In the genomic region with DNA sequence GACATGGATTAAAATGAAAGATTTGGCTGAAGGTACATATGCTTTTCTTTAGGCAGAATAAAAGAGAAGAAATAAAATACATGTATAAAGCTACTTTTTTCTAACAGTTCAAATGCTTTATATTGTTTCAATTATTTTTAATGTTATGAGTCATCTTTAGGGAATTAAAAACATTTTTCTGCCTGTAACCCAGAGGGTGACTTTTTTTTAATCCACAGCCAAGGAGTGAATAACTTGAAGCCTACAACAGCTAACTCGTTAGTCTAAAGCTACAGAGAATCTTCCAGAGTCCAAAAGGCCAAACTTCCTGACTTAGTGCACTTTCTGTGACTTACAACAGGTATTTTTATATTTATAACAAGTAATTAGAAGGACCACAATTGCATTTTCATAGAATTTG, we compare ENCODE assay signal across 20 cellular contexts.
DNase-seq lines count a peak whose midpoint lies in the region; ATAC-seq and TF ChIP-seq lines count a peak whose summit lies in the region.
"Had no signal": no experiment of that assay in that cellular context is flagged by ENCODE, and none has a peak within 500 bp of the region (broad histone marks: within the 10 kb centered on the region; RNA-seq: fewer than 3 reads in every experiment).

No MANE protein-coding gene starts in this region.

- H3K9ac ChIP-seq in MM.1S (ENCODE audit: low read length), result no peak overlapping the region
- H3K9ac ChIP-seq: BLaER1, KMS-11 had no signal

- H3K27me3 Mint-ChIP-seq in activated CD4-positive, alpha-beta T cell treated with anti-CD3 and anti-CD28 coated beads, Interleukin-2, amount 10 ng/mL, durations not matched to agents 7 days and 5 days, result peaks cover 5% of the 10 kb centered on the region

- H3K36me3 ChIP-seq in MM.1S (replicated peaks; ENCODE audit: insufficient read depth, low read length), result no peaks in the 10 kb centered on the region
- H3K36me3 ChIP-seq: BLaER1, tibial artery, WERI-Rb-1 had no signal

- ATAC-seq in HG03097 (IDR thresholded peaks at IDR 0.05; ENCODE audit: low FRiP score, unreplicated experiment), result no peak
- ATAC-seq: right cardiac atrium had no signal

- CTCF ChIA-PET in activated CD4-positive, alpha-beta T cell treated with anti-CD3 and anti-CD28 coated beads, Interleukin-2, amount 10 ng/mL, durations not matched to agents 7 days and 5 days (lab: Charles Lee), result interaction anchor here (0.6 kb wide), 1 partner anchor 46 kb away, joined by 3 read pairs; no protein-coding TSS in a partner anchor

- H3K27ac Mint-ChIP-seq in activated CD4-positive, alpha-beta T cell treated with anti-CD3 and anti-CD28 coated beads, Interleukin-2, amount 10 ng/mL, durations not matched to agents 7 days and 5 days, result no peak overlapping the region

- H3F3A ChIP-seq in MM.1S (ENCODE audit: insufficient read depth, low read length), result no peaks in the 10 kb centered on the region

- no peaks in the 10 kb centered on the region for H3K4me1 Mint-ChIP-seq in activated CD4-positive, alpha-beta T cell treated with anti-CD3 and anti-CD28 coated beads, Interleukin-2, amount 10 ng/mL, durations not matched to agents 7 days and 5 days
- H3K4me1 Mint-ChIP-seq: neural crest cell had no signal

- POLR2A ChIA-PET in activated CD4-positive, alpha-beta T cell treated with anti-CD3 and anti-CD28 coated beads, Interleukin-2, amount 10 ng/mL, durations not matched to agents 7 days and 5 days (lab: Charles Lee), result no interaction called here

- no peak overlapping the region for H2AFZ ChIP-seq in MM.1S (ENCODE audit: low read length)

- H3K27ac ChIP-seq in MM.1S (ENCODE audit: low read length), result no peak overlapping the region
- H3K27ac ChIP-seq: BLaER1, KMS-11, WERI-Rb-1 had no signal

- H3K9me3 Mint-ChIP-seq in activated CD4-positive, alpha-beta T cell treated with anti-CD3 and anti-CD28 coated beads, Interleukin-2, amount 10 ng/mL, durations not matched to agents 7 days and 5 days, result no peaks in the 10 kb centered on the region

- H3K4me2 ChIP-seq in MM.1S (ENCODE audit: low read depth, low read length), result no peak overlapping the region
- H3K4me2 ChIP-seq: BLaER1, KMS-11 had no signal

- no peak overlapping the region for H3K4me3 Mint-ChIP-seq in activated CD4-positive, alpha-beta T cell treated with anti-CD3 and anti-CD28 coated beads, Interleukin-2, amount 10 ng/mL, durations not matched to agents 7 days and 5 days
- H3K4me3 Mint-ChIP-seq: brain, neural crest cell had no signal

- H3K36me3 Mint-ChIP-seq in activated CD4-positive, alpha-beta T cell treated with anti-CD3 and anti-CD28 coated beads, Interleukin-2, amount 10 ng/mL, durations not matched to agents 7 days and 5 days (ENCODE audit: low read depth), result no peaks in the 10 kb centered on the region
- H3K36me3 Mint-ChIP-seq: brain had no signal

- H3K9me2 ChIP-seq in MM.1S (replicated peaks; ENCODE audit: insufficient read depth, low read length), result no peaks in the 10 kb centered on the region

- H3K4me3 ChIP-seq in MM.1S (ENCODE audit: low read length), result no peak overlapping the region
- H3K4me3 ChIP-seq: BLaER1, tibial artery had no signal

- no peaks in the 10 kb centered on the region for H3K9me3 ChIP-seq in MM.1S (replicated peaks; ENCODE audit: insufficient read depth, low read length)
- H3K9me3 ChIP-seq: BLaER1, tibial artery had no signal

- no peaks in the 10 kb centered on the region for H4K20me1 ChIP-seq in MM.1S (ENCODE audit: insufficient read depth, low read length)
- H4K20me1 ChIP-seq: BLaER1 had no signal

- no peak for TF ChIP-seq CTCF in AG09319 (IDR thresholded peaks at IDR 0.05; ENCODE audit: low read depth, low read length)
- TF ChIP-seq CTCF in MM.1S (IDR thresholded peaks at IDR 0.05; ENCODE audit: low read length), result no peak

- no peaks in the 10 kb centered on the region for H3K27me3 ChIP-seq in MM.1S (replicated peaks; ENCODE audit: insufficient read depth, low read length)
- H3K27me3 ChIP-seq: BLaER1, tibial artery had no signal

- DNase-seq in AG09319 (ENCODE audit: extremely low read depth, low read depth) (peak; percentile 3), M059J (ENCODE audit: low read depth) (peak; percentile 78), dedifferentiated amniotic fluid mesenchymal stem cell (ENCODE audit: extremely low spot score) (peak; percentile 44), non-pigmented ciliary epithelial cell (ENCODE audit: low read depth) (peak; percentile 30), MM.1S (no peak)
- no peak for DNase-seq in activated CD4-positive, alpha-beta T cell treated with anti-CD3 and anti-CD28 coated beads, Interleukin-2, amount 10 ng/mL, durations not matched to agents 7 days and 5 days
- DNase-seq in stimulated activated naive CD4-positive, alpha-beta T cell treated with Interleukin-2 at 50 U/mL for 16 hours (lab: John Stamatoyannopoulos, UW), result no peak
- DNase-seq: activated effector memory CD4-positive, alpha-beta T cell treated with anti-CD3 and anti-CD28 coated beads, Interleukin-2, amount 50 U/mL, for 16 hours; effector CD4-positive, alpha-beta T cell; NCI-H1694; NCI-H446 treated with DMSO at 0.1 percent for 48 hours; right cardiac atrium; stimulated activated CD4-positive, alpha-beta T cell treated with anti-CD3 and anti-CD28 coated beads, Interleukin-4, amount 100 ng/mL, for 24 hours; tibial artery; WERI-Rb-1 had no signal

- no peaks in the 10 kb centered on the region for H3K79me2 ChIP-seq in MM.1S (ENCODE audit: low read length)

- no peaks in the 10 kb centered on the region for H3K4me1 ChIP-seq in MM.1S (ENCODE audit: low read length)
- H3K4me1 ChIP-seq: BLaER1 had no signal

Comparison
In these comparisons a context has a peak if more than half of its experiments do, and no peak if none do; other contexts are left out.
1. DNase-seq: peak in AG09319 (single experiment), M059J (single experiment), dedifferentiated amniotic fluid mesenchymal stem cell (single experiment) and non-pigmented ciliary epithelial cell (single experiment); none in activated CD4-positive, alpha-beta T cell treated with anti-CD3 and anti-CD28 coated beads, Interleukin-2, amount 10 ng/mL, durations not matched to agents 7 days and 5 days (single experiment), stimulated activated naive CD4-positive, alpha-beta T cell treated with Interleukin-2 at 50 U/mL for 16 hours (single experiment) and MM.1S (single experiment).